10 cellular contexts compared by ENCODE assay signal in the genomic region with DNA sequence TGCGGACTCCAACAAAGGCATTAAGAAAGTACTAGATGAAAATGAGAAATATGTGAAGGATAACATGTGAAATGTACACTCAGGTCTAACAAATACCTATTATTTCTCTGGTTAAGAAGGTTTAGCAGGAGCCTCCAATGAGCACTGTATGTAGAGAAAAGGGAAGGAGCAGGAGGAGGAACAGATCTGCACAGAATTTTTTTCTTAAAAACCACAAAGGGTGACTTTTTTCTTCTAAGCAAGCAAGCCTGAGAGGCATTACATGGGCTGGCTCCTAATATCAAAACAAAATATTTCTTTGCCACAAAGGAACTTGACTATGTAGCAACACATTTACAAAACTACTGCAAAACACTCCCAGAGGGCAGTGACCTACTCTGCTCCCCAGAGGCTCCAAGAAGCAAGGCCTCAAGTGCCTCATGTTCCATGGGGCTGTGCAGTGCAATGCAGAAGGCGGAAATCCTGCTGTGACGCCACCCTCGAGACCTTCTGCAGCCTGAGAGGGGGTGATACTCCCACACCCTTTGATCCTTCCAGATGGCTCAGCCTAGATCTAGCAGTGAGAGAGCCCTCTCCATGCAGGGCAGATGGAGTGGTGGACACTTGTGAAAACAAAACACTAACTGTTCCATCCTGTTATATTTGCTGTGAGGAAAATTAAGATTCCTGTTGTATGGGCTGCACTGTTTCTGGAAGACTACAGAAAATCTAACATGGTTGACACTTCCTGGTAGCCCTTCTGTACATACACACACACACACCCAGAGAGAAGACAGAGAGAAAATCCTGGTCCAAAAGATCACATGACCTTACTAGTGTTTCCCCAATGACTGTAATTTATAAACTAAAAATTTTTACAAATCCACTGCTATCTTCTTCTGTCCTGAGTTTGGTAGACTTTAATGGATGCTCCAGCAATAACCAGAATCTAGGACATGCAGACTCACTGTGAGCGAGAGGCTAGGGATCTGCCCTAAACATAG. TPM values are rescaled to one million over a fixed set of nuclear protein-coding genes. Genes with fewer than 3 reads are reported as not detected.
DNase-seq lines count a peak whose midpoint lies in the region; ATAC-seq and TF ChIP-seq lines count a peak whose summit lies in the region.
"Had no signal": no experiment of that assay in that cellular context is flagged by ENCODE, and none has a peak within 500 bp of the region (broad histone marks: within the 10 kb centered on the region; RNA-seq: fewer than 3 reads in every experiment).

No MANE protein-coding gene starts in this region.

- H3K27ac ChIP-seq in RWPE1, result no peak overlapping the region

- H3K27me3 Mint-ChIP-seq in activated CD4-positive, alpha-beta memory T cell treated with anti-CD3 and anti-CD28 coated beads, Interleukin-2, amount 10 ng/mL, durations not matched to agents 7 days and 5 days, result no peaks in the 10 kb centered on the region
- H3K27me3 Mint-ChIP-seq: central memory CD8-positive, alpha-beta T cell had no signal

- POLR2A ChIA-PET in RWPE1 (lab: Yijun Ruan, JAX; ENCODE audit: low non-redundant PET), result no interaction called here
- POLR2A ChIA-PET in activated CD4-positive, alpha-beta memory T cell treated with anti-CD3 and anti-CD28 coated beads, Interleukin-2, amount 10 ng/mL, durations not matched to agents 7 days and 5 days (lab: Charles Lee), result no interaction called here

- H3K4me1 Mint-ChIP-seq in activated CD4-positive, alpha-beta memory T cell treated with anti-CD3 and anti-CD28 coated beads, Interleukin-2, amount 10 ng/mL, durations not matched to agents 7 days and 5 days, result peaks cover 17% of the 10 kb centered on the region

- CTCF ChIA-PET in RWPE1 (lab: Yijun Ruan, JAX), result no interaction called here
- CTCF ChIA-PET in activated CD4-positive, alpha-beta memory T cell treated with anti-CD3 and anti-CD28 coated beads, Interleukin-2, amount 10 ng/mL, durations not matched to agents 7 days and 5 days (lab: Charles Lee), result interaction anchor here (1.5 kb wide), 1 partner anchor 35 kb away, joined by 5 read pairs; no protein-coding TSS in a partner anchor

- no peak for TF ChIP-seq CTCF in RWPE1 (conservative IDR thresholded peaks at IDR 0.05; ENCODE audit: low read depth)

- no peak overlapping the region for H3K4me3 Mint-ChIP-seq in activated CD4-positive, alpha-beta memory T cell treated with anti-CD3 and anti-CD28 coated beads, Interleukin-2, amount 10 ng/mL, durations not matched to agents 7 days and 5 days
- H3K4me3 Mint-ChIP-seq: central memory CD8-positive, alpha-beta T cell had no signal

- no peaks in the 10 kb centered on the region for H3K9me3 Mint-ChIP-seq in activated CD4-positive, alpha-beta memory T cell treated with anti-CD3 and anti-CD28 coated beads, Interleukin-2, amount 10 ng/mL, durations not matched to agents 7 days and 5 days
- H3K9me3 Mint-ChIP-seq: central memory CD8-positive, alpha-beta T cell had no signal

- H3K36me3 Mint-ChIP-seq in activated CD4-positive, alpha-beta memory T cell treated with anti-CD3 and anti-CD28 coated beads, Interleukin-2, amount 10 ng/mL, durations not matched to agents 7 days and 5 days (ENCODE audit: low read depth), result peaks cover 17% of the 10 kb centered on the region

- no peak overlapping the region for H3K27ac Mint-ChIP-seq in activated CD4-positive, alpha-beta memory T cell treated with anti-CD3 and anti-CD28 coated beads, Interleukin-2, amount 10 ng/mL, durations not matched to agents 7 days and 5 days

- DNase-seq in EH (ENCODE audit: low read depth) (peak; percentile 73), SKM-1 (lab: John Stamatoyannopoulos, UW; ENCODE audit: unreplicated experiment) (peak; percentile 97), foreskin melanocyte (peak; percentile 67), pons (ENCODE audit: low spot score) (peak; percentile 79), SK-N-DZ (ENCODE audit: low spot score) (no peak), RWPE1 (ENCODE audit: low spot score) (no peak)
- no peak for DNase-seq in activated CD4-positive, alpha-beta memory T cell treated with anti-CD3 and anti-CD28 coated beads, Interleukin-2, amount 10 ng/mL, durations not matched to agents 7 days and 5 days
- DNase-seq: NCI-H345 had no signal

- ATAC-seq in HG03354 (IDR thresholded peaks at IDR 0.05; ENCODE audit: poor library complexity, severe bottlenecking, unreplicated experiment), result no peak

RNA-seq across cellular contexts. Expression of a gene that starts 36.0 kb away (rescaled TPM):
- 33.7 and 40.1 TPM in 2 replicates for polyA plus RNA-seq in SK-N-DZ (2014; cell fraction: cytosol; rRNA removed)
- polyA plus RNA-seq in SK-N-DZ (2014; cell fraction: nucleus; rRNA removed), result 24.7 and 25.4 TPM in 2 replicates
- total RNA-seq in activated CD4-positive, alpha-beta memory T cell treated with anti-CD3 and anti-CD28 coated beads, Interleukin-2, amount 10 ng/mL, durations not matched to agents 7 days and 5 days, result 10 to 100 TPM; 38.3 to 38.4 TPM

RNA-seq across cellular contexts. Expression of a gene that starts 48.2 kb away (rescaled TPM):
- polyA plus RNA-seq in SK-N-DZ (2014; cell fraction: cytosol; rRNA removed), result 218 and 250 TPM in 2 replicates
- polyA plus RNA-seq in SK-N-DZ (2014; cell fraction: nucleus; rRNA removed), result 96.7 and 121 TPM in 2 replicates
- 100 to 1,000 TPM; 269 to 282 TPM for total RNA-seq in activated CD4-positive, alpha-beta memory T cell treated with anti-CD3 and anti-CD28 coated beads, Interleukin-2, amount 10 ng/mL, durations not matched to agents 7 days and 5 days

Comparison
In these comparisons a context has a peak if more than half of its experiments do, and no peak if none do; other contexts are left out.
1. DNase-seq: peak in EH (single experiment), SKM-1 (single experiment), foreskin melanocyte (single experiment) and pons (single experiment); none in SK-N-DZ (single experiment), RWPE1 (single experiment) and activated CD4-positive, alpha-beta memory T cell treated with anti-CD3 and anti-CD28 coated beads, Interleukin-2, amount 10 ng/mL, durations not matched to agents 7 days and 5 days (single experiment).